ENCODE assay signal across 15 cellular contexts in the genomic region with DNA sequence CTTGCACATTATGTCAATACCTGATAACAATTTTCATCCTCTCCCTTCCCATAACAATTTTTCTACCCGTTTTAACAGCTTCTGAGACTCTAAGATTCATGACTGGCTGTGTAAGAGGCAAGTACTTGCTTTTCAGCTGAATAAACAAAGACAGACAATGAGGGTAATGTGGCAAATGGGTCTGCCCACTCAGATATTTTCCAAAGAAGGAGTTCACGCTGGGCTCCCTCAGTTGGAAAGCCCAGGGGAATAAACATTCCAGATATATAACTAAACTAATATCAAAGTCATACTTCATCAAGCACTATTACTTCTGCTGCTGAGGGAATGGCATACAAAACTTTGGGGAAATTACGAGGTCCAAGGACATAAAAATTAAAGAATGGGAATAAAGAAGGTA. TPM values are rescaled to one million over a fixed set of nuclear protein-coding genes. Genes with fewer than 3 reads are reported as not detected.
DNase-seq lines count a peak whose midpoint lies in the region; ATAC-seq and TF ChIP-seq lines count a peak whose summit lies in the region.
"Had no signal": no experiment of that assay in that cellular context is flagged by ENCODE, and none has a peak within 500 bp of the region (broad histone marks: within the 10 kb centered on the region; RNA-seq: fewer than 3 reads in every experiment).

No MANE protein-coding gene starts in this region.

- no peak overlapping the region for H3K18ac ChIP-seq in neuronal stem cell (ENCODE audit: low read length)

- H2AFZ ChIP-seq in neuronal stem cell (ENCODE audit: low read length), result no peak overlapping the region

- H3K36me3 ChIP-seq in neuronal stem cell (replicated peaks in 1 of 2; ENCODE audit: control insufficient read depth in 2 of 2, insufficient read depth in 2 of 2, low read length in 2 of 2) (peaks cover 0 to 5% of the 10 kb centered on the region in 2 donors), WERI-Rb-1 (no peaks in the 10 kb centered on the region)

- peaks cover 5 to 45% of the 10 kb centered on the region in 2 donors for H3K4me1 ChIP-seq in neuronal stem cell (ENCODE audit: control insufficient read depth in 2 of 2, insufficient read depth in 1 of 2, low read depth in 1 of 2, low read length in 2 of 2)

- H3K23ac ChIP-seq in neuronal stem cell (ENCODE audit: low read depth, low read length, poor library complexity), result no peak overlapping the region

- H2BK5ac ChIP-seq in neuronal stem cell (ENCODE audit: low read length), result no peak overlapping the region

- no peak overlapping the region for H2AK5ac ChIP-seq in neuronal stem cell (ENCODE audit: low read depth, low read length)

- WGBS in neuronal stem cell (ENCODE audit: extremely low coverage in 2 of 2, insufficient read length in 2 of 2, insufficient replicate concordance in 1 of 2), 2 donors, result 100% methylated on average over 1 of the region's 3 CpGs; no CpG with 5 or more reads in 1 of the 2 donors

- H4K91ac ChIP-seq in neuronal stem cell (ENCODE audit: low read depth, low read length, poor library complexity), result no peak overlapping the region

- no peak overlapping the region for H4K8ac ChIP-seq in neuronal stem cell (ENCODE audit: low read depth, low read length)

- no peak overlapping the region for H3K4ac ChIP-seq in neuronal stem cell (ENCODE audit: low read length)

- no peak overlapping the region for H2BK12ac ChIP-seq in neuronal stem cell (ENCODE audit: low read length)

- H3K9ac ChIP-seq in neuronal stem cell (ENCODE audit: low read depth, low read length, poor library complexity), result no peak overlapping the region

- H2BK120ac ChIP-seq in neuronal stem cell (ENCODE audit: low read depth, low read length), result no peak overlapping the region

- H3K14ac ChIP-seq in neuronal stem cell (ENCODE audit: low read length), result no peak overlapping the region

- H3K9me3 ChIP-seq in neuronal stem cell (replicated peaks in 1 of 2; ENCODE audit: control insufficient read depth in 2 of 2, insufficient read depth in 1 of 2, low read depth in 1 of 2, low read length in 2 of 2), result no peaks in the 10 kb centered on the region
- H3K9me3 ChIP-seq in WERI-Rb-1 (ENCODE audit: severe bottlenecking), result no peaks in the 10 kb centered on the region
- H3K9me3 ChIP-seq: spleen had no signal

- no peak for TF ChIP-seq CTCF in WERI-Rb-1 (IDR thresholded peaks at IDR 0.05; ENCODE audit: low read depth, low read length)

- no peaks in the 10 kb centered on the region for H3K79me1 ChIP-seq in neuronal stem cell (ENCODE audit: low read depth, low read length)

- H3K27ac ChIP-seq in caudate nucleus (ENCODE audit: low read depth, low read length) (peak overlapping the region; percentile 89), neuronal stem cell (replicated peaks; ENCODE audit: low read length) (no peak overlapping the region), WERI-Rb-1 (no peak overlapping the region)
- H3K27ac ChIP-seq: spleen had no signal

- no peaks in the 10 kb centered on the region for H3K27me3 ChIP-seq in neuronal stem cell (ENCODE audit: control insufficient read depth in 3 of 3, insufficient read depth in 3 of 3, low read depth in 1 of 3, low read length in 3 of 3)
- H3K27me3 ChIP-seq in WERI-Rb-1 (ENCODE audit: insufficient read depth, low read depth, severe bottlenecking), result no peaks in the 10 kb centered on the region
- H3K27me3 ChIP-seq: spleen had no signal

- DNase-seq in DMS79 (lab: John Stamatoyannopoulos, UW) (peak; percentile 36), NCI-H2107 treated with DMSO at 0.1 percent for 48 hours (lab: John Stamatoyannopoulos, UW; ENCODE audit: unreplicated experiment) (peak; percentile 85), caudate nucleus (lab: John Stamatoyannopoulos, UW) (peak in 5 of 61 donors; percentile 7 to 26 (median 11)), neuronal stem cell (ENCODE audit: low spot score) (peak; percentile 23), WERI-Rb-1 (no peak), T-helper 2 cell (no peak)
- DNase-seq in activated CD8-positive, alpha-beta memory T cell treated with anti-CD3 and anti-CD28 coated beads, Interleukin-2, amount 50 U/mL, for 4 hours, result no peak
- DNase-seq: activated CD4-positive, alpha-beta memory T cell treated with anti-CD3 and anti-CD28 coated beads for 36 hours; activated naive CD8-positive, alpha-beta T cell treated with anti-CD3 and anti-CD28 coated beads, Interleukin-2, amount 10 ng/mL, durations not matched to agents 7 days and 5 days; CD4-positive, CD25-positive, alpha-beta regulatory T cell; H9; KG1; spleen; T-cell had no signal

- H3K4me3 ChIP-seq in neuronal stem cell (ENCODE audit: low read length in 2 of 2), result no peak overlapping the region
- no peak overlapping the region for H3K4me3 ChIP-seq in WERI-Rb-1 (ENCODE audit: low read depth, low read length)
- H3K4me3 ChIP-seq: spleen had no signal

- no peak overlapping the region for H2BK15ac ChIP-seq in neuronal stem cell (ENCODE audit: low read length)

- no peak for ATAC-seq in GM21423 (IDR thresholded peaks at IDR 0.05; ENCODE audit: unreplicated experiment)
- ATAC-seq: T-cell had no signal

- H3K4me2 ChIP-seq in neuronal stem cell (ENCODE audit: insufficient read depth, low read length, poor library complexity, severe bottlenecking), result no peak overlapping the region

RNA-seq across cellular contexts. Expression of a gene that starts 24.4 kb away (rescaled TPM):
- polyA plus RNA-seq in neuronal stem cell (2013, experiment 1 of 2), result 6.0 TPM
- polyA plus RNA-seq in neuronal stem cell (2013, experiment 2 of 2), result 5.9 TPM

Comparison
In these comparisons a context has a peak if more than half of its experiments do, and no peak if none do; other contexts are left out.
1. DNase-seq: peak in DMS79 (single experiment), NCI-H2107 treated with DMSO at 0.1 percent for 48 hours (single experiment) and neuronal stem cell (single experiment); none in activated CD8-positive, alpha-beta memory T cell treated with anti-CD3 and anti-CD28 coated beads, Interleukin-2, amount 50 U/mL, for 4 hours (single experiment), WERI-Rb-1 (single experiment) and T-helper 2 cell (0 of 5).